Comparison of ENCODE assay signal across 1 cellular context in genomic region chr17:34980681-34981537, GRCh38.
TF ChIP-seq lines count a peak whose summit lies in the region.

No MANE protein-coding gene starts in this region.

TF ChIP-seq in HEK293, 187 proteins besides CTCF, POLR2A, EP300 and RAD21 (continued from another document and continues in another):
- TF ChIP-seq BCL6B (tag by site-specific recombination; IDR thresholded peaks at IDR 0.05), result peak; percentile 84
- no peak for TF ChIP-seq ZNF561 (tag by site-specific recombination; IDR thresholded peaks at IDR 0.05; ENCODE audit: borderline replicate concordance)
- TF ChIP-seq ZNF768 (tag by site-specific recombination; IDR thresholded peaks at IDR 0.05), result no peak
- TF ChIP-seq ZNF112 (tag by site-specific recombination; IDR thresholded peaks at IDR 0.05), result no peak
- TF ChIP-seq RBAK (tag by site-specific recombination; IDR thresholded peaks at IDR 0.05), result no peak
- TF ChIP-seq ZBTB44 (tag by site-specific recombination; IDR thresholded peaks at IDR 0.05), result no peak
- TF ChIP-seq ZNF311 (tag by site-specific recombination; IDR thresholded peaks at IDR 0.05; ENCODE audit: borderline replicate concordance), result no peak
- TF ChIP-seq ZFP69B (tag by site-specific recombination; IDR thresholded peaks at IDR 0.05), result no peak
- TF ChIP-seq ZNF558 (tag by site-specific recombination; IDR thresholded peaks at IDR 0.05), result no peak
- TF ChIP-seq ZNF514 (tag by site-specific recombination; IDR thresholded peaks at IDR 0.05), result no peak
- TF ChIP-seq ZNF138 (tag by site-specific recombination; IDR thresholded peaks at IDR 0.05; ENCODE audit: borderline replicate concordance), result no peak
- TF ChIP-seq ZNF366 (tag by site-specific recombination; conservative IDR thresholded peaks at IDR 0.05), result peak; percentile 56
- no peak for TF ChIP-seq ZFP41 (tag by site-specific recombination; IDR thresholded peaks at IDR 0.05; ENCODE audit: borderline replicate concordance)
- no peak for TF ChIP-seq ZNF707 (tag by site-specific recombination; IDR thresholded peaks at IDR 0.05)
- TF ChIP-seq ZSCAN23 (tag by site-specific recombination; IDR thresholded peaks at IDR 0.05), result no peak
- TF ChIP-seq GLIS2 (tag by site-specific recombination; IDR thresholded peaks at IDR 0.05), result peak; percentile 97
- no peak for TF ChIP-seq ZNF24 (tag by site-specific recombination; IDR thresholded peaks at IDR 0.05)
- no peak for TF ChIP-seq ZNF513 (tag by site-specific recombination; IDR thresholded peaks at IDR 0.05)
- no peak for TF ChIP-seq ZSCAN18 (tag by site-specific recombination; IDR thresholded peaks at IDR 0.05)
- no peak for TF ChIP-seq ZNF426 (tag by site-specific recombination; IDR thresholded peaks at IDR 0.05)
- TF ChIP-seq ZNF624 (tag by site-specific recombination; IDR thresholded peaks at IDR 0.05), result no peak
- 0 out of 2 replicates have a peak, but pooled peaks have one; percentile 57 for TF ChIP-seq KLF16 (tag by site-specific recombination; IDR thresholded peaks at IDR 0.05)
- no peak for TF ChIP-seq ZNF510 (tag by site-specific recombination; IDR thresholded peaks at IDR 0.05; ENCODE audit: insufficient replicate concordance)
- TF ChIP-seq ZNF747 (tag by site-specific recombination; IDR thresholded peaks at IDR 0.05), result no peak
- TF ChIP-seq ZNF560 (tag by site-specific recombination; IDR thresholded peaks at IDR 0.05; ENCODE audit: borderline replicate concordance), result no peak
- TF ChIP-seq ZNF48 (tag by site-specific recombination; IDR thresholded peaks at IDR 0.05), result no peak
- TF ChIP-seq ZNF140 (tag by site-specific recombination; IDR thresholded peaks at IDR 0.05), result no peak
- peak; percentile 74 for TF ChIP-seq ZIC2 (tag by site-specific recombination; IDR thresholded peaks at IDR 0.05)
- TF ChIP-seq EGR2 (tag by site-specific recombination; IDR thresholded peaks at IDR 0.05; ENCODE audit: low read depth), result no peak
- no peak for TF ChIP-seq ZNF529 (tag by site-specific recombination; IDR thresholded peaks at IDR 0.05; ENCODE audit: insufficient replicate concordance)
- TF ChIP-seq PBX3 (CRISPR knock-in tag; IDR thresholded peaks at IDR 0.05), result 0 out of 2 replicates have a peak, but pooled peaks have one; percentile 50
- no peak for TF ChIP-seq ZSCAN4 (tag by site-specific recombination; IDR thresholded peaks at IDR 0.05)
- no peak for TF ChIP-seq ZBTB1 (tag by site-specific recombination; IDR thresholded peaks at IDR 0.05)
- no peak for TF ChIP-seq ZNF791 (tag by site-specific recombination; IDR thresholded peaks at IDR 0.05)
- no peak for TF ChIP-seq ZNF37A (tag by site-specific recombination; IDR thresholded peaks at IDR 0.05)
- peak; percentile 61 for TF ChIP-seq ZBTB11 (tag by site-specific recombination; conservative IDR thresholded peaks at IDR 0.05; ENCODE audit: low read depth)
- peak; percentile 72 for TF ChIP-seq ZSCAN30 (tag by site-specific recombination; IDR thresholded peaks at IDR 0.05)
- peak; percentile 71 for TF ChIP-seq ZBTB48 (tag by site-specific recombination; IDR thresholded peaks at IDR 0.05)
- TF ChIP-seq OVOL3 (tag by site-specific recombination; IDR thresholded peaks at IDR 0.05), result no peak
- peak; percentile 48; the same call in 1 of the 2 replicates for TF ChIP-seq ZNF777 (tag by site-specific recombination; IDR thresholded peaks at IDR 0.05; ENCODE audit: borderline replicate concordance)
- no peak for TF ChIP-seq ZNF155 (tag by site-specific recombination; IDR thresholded peaks at IDR 0.05)
- TF ChIP-seq ZNF423 (tag by site-specific recombination; IDR thresholded peaks at IDR 0.05), result peak; percentile 86
- 0 out of 2 replicates have a peak, but pooled peaks have one; percentile 17 for TF ChIP-seq YY1 (tag by site-specific recombination; IDR thresholded peaks at IDR 0.05)
- no peak; the same call in 1 of the 2 replicates for TF ChIP-seq KLF17 (tag by site-specific recombination; IDR thresholded peaks at IDR 0.05)
- no peak for TF ChIP-seq ZNF518A (tag by site-specific recombination; conservative IDR thresholded peaks at IDR 0.05; ENCODE audit: low read depth)
- no peak for TF ChIP-seq ZNF274 (IDR thresholded peaks at IDR 0.05; ENCODE audit: low read length)
- no peak for TF ChIP-seq ZNF274 (tag by site-specific recombination; IDR thresholded peaks at IDR 0.05; ENCODE audit: borderline replicate concordance)
- no peak for TF ChIP-seq ZNF175 (tag by site-specific recombination; IDR thresholded peaks at IDR 0.05)
- no peak for TF ChIP-seq ZNF776 (tag by site-specific recombination; IDR thresholded peaks at IDR 0.05; ENCODE audit: borderline replicate concordance)
- TF ChIP-seq HOXD13 (CRISPR knock-in tag; IDR thresholded peaks at IDR 0.05; ENCODE audit: borderline replicate concordance), result no peak
- TF ChIP-seq ZNF792 (tag by site-specific recombination; IDR thresholded peaks at IDR 0.05), result no peak
